In genomic region chr2:134432438-134432883, GRCh38 we compare ENCODE assay signal across 18 cellular contexts.
A peak's percentile ranks its signal among the peaks of the same experiment; 100 is the strongest.
DNase-seq lines count a peak whose midpoint lies in the region; ATAC-seq, FAIRE-seq and TF ChIP-seq lines count a peak whose summit lies in the region.
"Had no signal": no experiment of that assay in that cellular context is flagged by ENCODE, and none has a peak within 500 bp of the region (broad histone marks: within the 10 kb centered on the region; RNA-seq: fewer than 3 reads in every experiment).

No MANE protein-coding gene starts in this region.

- no peaks in the 10 kb centered on the region for H3K4me1 Mint-ChIP-seq in activated B cell treated with CpG ODN at 0.5 μM for 24 hours
- H3K4me1 Mint-ChIP-seq in naive thymus-derived CD4-positive, alpha-beta T cell: peaks cover 0 to 6% (median 0%) of the 10 kb centered on the region in 7 donors
- H3K4me1 Mint-ChIP-seq: central memory CD8-positive, alpha-beta T cell had no signal

- TF ChIP-seq RAD21 in A549 (conservative IDR thresholded peaks at IDR 0.05 in 1 of 2, IDR thresholded peaks at IDR 0.05 in 1 of 2): no peak

- DNase-seq in A549 (ENCODE audit: low read depth in 1 of 2, low spot score in 1 of 2): peak; percentile 38 to 70
- DNase-seq in HK-2 (ENCODE audit: unreplicated experiment): peak; percentile 21
- DNase-seq in activated B cell treated with CpG ODN at 0.5 μM for 24 hours: no peak
- peak in 1 of 3 donors; percentile 73 for DNase-seq in right lobe of liver
- DNase-seq in naive thymus-derived CD4-positive, alpha-beta T cell: no peak
- no peak for DNase-seq in suprapubic skin (ENCODE audit: low spot score in 2 of 2)
- no peak for DNase-seq in esophagus squamous epithelium (lab: John Stamatoyannopoulos, UW)
- DNase-seq in DMS153 treated with DMSO at 0.1 percent for 48 hours (lab: John Stamatoyannopoulos, UW; ENCODE audit: unreplicated experiment): no peak
- DNase-seq: activated CD8-positive, alpha-beta memory T cell treated with anti-CD3 and anti-CD28 coated beads for 24 hours; CD8-positive, alpha-beta T cell; effector memory CD4-positive, alpha-beta T cell; MM.1S; natural killer cell; NCI-H2081 treated with DMSO at 0.1 percent for 48 hours; NCI-H748 treated with DMSO at 0.1 percent for 48 hours; stimulated activated naive CD8-positive, alpha-beta T cell treated with anti-CD3 and anti-CD28 coated beads, Interleukin-15, Interleukin-2, amounts not matched to agents 100 U/mL and 50 U/mL, for 24 hours had no signal

- H3K4me3 ChIP-seq in A549 (no peak overlapping the region), right lobe of liver (peak overlapping the region in 1 of 3 donors; percentile 8), suprapubic skin (no peak overlapping the region), esophagus squamous epithelium (no peak overlapping the region)
- no peak overlapping the region for H3K4me3 ChIP-seq in naive thymus-derived CD4-positive, alpha-beta T cell (ENCODE audit: low read length)

- peak overlapping the region; percentile 76 for H3K4me2 ChIP-seq in A549

- TF ChIP-seq POLR2A in A549 (IDR thresholded peaks at IDR 0.05; ENCODE audit: low read length): no peak
- TF ChIP-seq POLR2A in right lobe of liver (IDR thresholded peaks at IDR 0.05): no peak
- no peak for TF ChIP-seq POLR2A in suprapubic skin (IDR thresholded peaks at IDR 0.05)
- no peak for TF ChIP-seq POLR2A in esophagus squamous epithelium (IDR thresholded peaks at IDR 0.05)

- no peaks in the 10 kb centered on the region for H3K27me3 ChIP-seq in right lobe of liver
- no peaks in the 10 kb centered on the region for H3K27me3 ChIP-seq in naive thymus-derived CD4-positive, alpha-beta T cell (ENCODE audit: control insufficient read depth in 2 of 2, insufficient read depth in 2 of 2, low read length in 2 of 2)
- no peaks in the 10 kb centered on the region for H3K27me3 ChIP-seq in suprapubic skin
- H3K27me3 ChIP-seq in esophagus squamous epithelium: no peaks in the 10 kb centered on the region

- TF ChIP-seq CTCF in A549 (IDR thresholded peaks at IDR 0.05) (no peak), activated B cell treated with CpG ODN at 0.5 μM for 24 hours (IDR thresholded peaks at IDR 0.05) (no peak), right lobe of liver (IDR thresholded peaks at IDR 0.05) (no peak), suprapubic skin (IDR thresholded peaks at IDR 0.05) (no peak), esophagus squamous epithelium (IDR thresholded peaks at IDR 0.05) (no peak)

- H3K27ac Mint-ChIP-seq in activated B cell treated with CpG ODN at 0.5 μM for 24 hours: peak overlapping the region; percentile 15
- H3K27ac Mint-ChIP-seq in naive thymus-derived CD4-positive, alpha-beta T cell: peak overlapping the region in 1 of 9 donors; percentile 9
- H3K27ac Mint-ChIP-seq: CD8-positive, alpha-beta T cell; natural killer cell had no signal

- H3K4me3 Mint-ChIP-seq in activated B cell treated with CpG ODN at 0.5 μM for 24 hours: no peak overlapping the region
- no peak overlapping the region for H3K4me3 Mint-ChIP-seq in naive thymus-derived CD4-positive, alpha-beta T cell
- H3K4me3 Mint-ChIP-seq: CD8-positive, alpha-beta T cell; central memory CD8-positive, alpha-beta T cell; natural killer cell had no signal

- intact Hi-C loops in activated B cell treated with CpG ODN at 0.5 μM for 24 hours (cut with micrococcal nuclease) (no loop called here), right lobe of liver (cut with DNase I) (no loop called here), esophagus squamous epithelium (cut with DNase I) (no loop called here)
- intact Hi-C loops in naive thymus-derived CD4-positive, alpha-beta T cell (cut with micrococcal nuclease): no loop called here

- H3K9me3 ChIP-seq in A549 (no peaks in the 10 kb centered on the region), right lobe of liver (no peaks in the 10 kb centered on the region), suprapubic skin (no peaks in the 10 kb centered on the region), esophagus squamous epithelium (no peaks in the 10 kb centered on the region)
- H3K9me3 ChIP-seq in naive thymus-derived CD4-positive, alpha-beta T cell (ENCODE audit: control insufficient read depth in 2 of 3, low read length in 3 of 3): no peaks in the 10 kb centered on the region

- H3K36me3 ChIP-seq in right lobe of liver (peaks cover 0 to 9% (median 0%) of the 10 kb centered on the region in 4 donors), suprapubic skin (peaks cover 63% of the 10 kb centered on the region), esophagus squamous epithelium (peaks cover 0 to 97% (median 3%) of the 10 kb centered on the region in 3 donors)
- peaks cover 12 to 76% (median 29%) of the 10 kb centered on the region in 3 experiments for H3K36me3 ChIP-seq in naive thymus-derived CD4-positive, alpha-beta T cell (ENCODE audit: control insufficient read depth in 2 of 3, insufficient read depth in 3 of 3, low read length in 3 of 3)

- ATAC-seq in A549: peak; percentile 82 to 87
- ATAC-seq in activated B cell treated with CpG ODN at 0.5 μM for 24 hours (ENCODE audit: low read depth): no peak
- ATAC-seq in right lobe of liver: peak; percentile 76 to 90 (median 78)
- ATAC-seq in naive thymus-derived CD4-positive, alpha-beta T cell: no peak
- ATAC-seq: CD8-positive, alpha-beta T cell; natural killer cell; stimulated activated naive CD8-positive, alpha-beta T cell treated with anti-CD3 and anti-CD28 coated beads, Interleukin-15, Interleukin-2, amounts not matched to agents 100 U/mL and 50 U/mL, for 24 hours had no signal

- 88% methylated on average over 3 of the region's 3 CpGs for WGBS in A549 (ENCODE audit: missing lambda C conversion rate)
- 51% methylated on average over 3 of the region's 3 CpGs for WGBS in right lobe of liver (ENCODE audit: insufficient coverage, low coverage, low lambda C conversion rate, missing lambda C conversion rate)
- 98% methylated on average over 3 of the region's 3 CpGs for WGBS in suprapubic skin
- 92 to 96% methylated on average over 3 of the region's 3 CpGs for WGBS in esophagus squamous epithelium, 2 donors

- no peaks in the 10 kb centered on the region for H3K27me3 Mint-ChIP-seq in activated B cell treated with CpG ODN at 0.5 μM for 24 hours
- no peaks in the 10 kb centered on the region for H3K27me3 Mint-ChIP-seq in naive thymus-derived CD4-positive, alpha-beta T cell
- H3K27me3 Mint-ChIP-seq: central memory CD8-positive, alpha-beta T cell had no signal

- H3K36me3 Mint-ChIP-seq in activated B cell treated with CpG ODN at 0.5 μM for 24 hours (ENCODE audit: low read depth): peaks cover 96% of the 10 kb centered on the region
- peaks cover 0 to 70% (median 15%) of the 10 kb centered on the region in 5 donors for H3K36me3 Mint-ChIP-seq in naive thymus-derived CD4-positive, alpha-beta T cell

- no peaks in the 10 kb centered on the region for H3K9me3 Mint-ChIP-seq in activated B cell treated with CpG ODN at 0.5 μM for 24 hours
- H3K9me3 Mint-ChIP-seq in naive thymus-derived CD4-positive, alpha-beta T cell: peaks cover 0 to 2% (median 0%) of the 10 kb centered on the region in 11 donors
- H3K9me3 Mint-ChIP-seq: CD8-positive, alpha-beta T cell; central memory CD8-positive, alpha-beta T cell; natural killer cell had no signal

- H3K27ac ChIP-seq in A549 (peak overlapping the region; percentile 79 to 80), right lobe of liver (peak overlapping the region; percentile 80 to 96 (median 87)), suprapubic skin (no peak overlapping the region), esophagus squamous epithelium (no peak overlapping the region)
- no peak overlapping the region for H3K27ac ChIP-seq in naive thymus-derived CD4-positive, alpha-beta T cell (ENCODE audit: low read depth, low read length)

- no peak for FAIRE-seq in A549 (lab: Jason Lieb, UNC)
- FAIRE-seq: H1 had no signal

- CTCF ChIA-PET in A549 (lab: Yijun Ruan, JAX): interaction anchor here (0.6 to 1.2 kb wide), 3 partner anchors 28 to 323 kb away, joined by 3 to 6 read pairs (median 6); no protein-coding TSS in a partner anchor
- CTCF ChIA-PET in activated B cell treated with CpG ODN at 0.5 μM for 24 hours (lab: Charles Lee): no interaction called here
- CTCF ChIA-PET in naive thymus-derived CD4-positive, alpha-beta T cell (lab: Charles Lee): no interaction called here

- H3K4me1 ChIP-seq in A549 (peaks cover 33% of the 10 kb centered on the region), right lobe of liver (peaks cover 0 to 44% (median 14%) of the 10 kb centered on the region in 4 donors), suprapubic skin (no peaks in the 10 kb centered on the region), esophagus squamous epithelium (no peaks in the 10 kb centered on the region)
- H3K4me1 ChIP-seq in naive thymus-derived CD4-positive, alpha-beta T cell (ENCODE audit: control insufficient read depth in 2 of 2, insufficient read depth in 2 of 2, low read length in 2 of 2): no peaks in the 10 kb centered on the region

- TF ChIP-seq EP300 in A549 (IDR thresholded peaks at IDR 0.05) (no peak), suprapubic skin (IDR thresholded peaks at IDR 0.05) (no peak)

- POLR2A ChIA-PET in A549 (lab: Yijun Ruan, JAX): no interaction called here
- POLR2A ChIA-PET in activated B cell treated with CpG ODN at 0.5 μM for 24 hours (lab: Charles Lee): no interaction called here
- POLR2A ChIA-PET in naive thymus-derived CD4-positive, alpha-beta T cell (lab: Charles Lee): no interaction called here

TF ChIP-seq in A549, 52 proteins besides CTCF, POLR2A, EP300 and RAD21:
- TF ChIP-seq HOXA7 (CRISPR knock-in tag; IDR thresholded peaks at IDR 0.05) (no peak), TFCP2L1 (CRISPR knock-in tag; IDR thresholded peaks at IDR 0.05) (no peak), FOSB (CRISPR knock-in tag; IDR thresholded peaks at IDR 0.05) (no peak), BHLHE40 (IDR thresholded peaks at IDR 0.05; ENCODE audit: low read depth, low read length) (no peak), CEBPB (IDR thresholded peaks at IDR 0.05) (peak; percentile 46 to 57; a peak in 1 of 4 replicates), MAFK (IDR thresholded peaks at IDR 0.05; ENCODE audit: partially characterized antibody) (no peak), E2F6 (IDR thresholded peaks at IDR 0.05; ENCODE audit: borderline replicate concordance, low read depth) (no peak)

Comparison
In these comparisons a context has a peak if more than half of its experiments do, and no peak if none do; other contexts are left out.
1. ATAC-seq: peak in A549 (2 of 2) and right lobe of liver (4 of 4); none in activated B cell treated with CpG ODN at 0.5 μM for 24 hours (single experiment) and naive thymus-derived CD4-positive, alpha-beta T cell (single experiment).
2. DNase-seq: peak in A549 (2 of 2) and HK-2 (single experiment); none in activated B cell treated with CpG ODN at 0.5 μM for 24 hours (single experiment), naive thymus-derived CD4-positive, alpha-beta T cell (0 of 9), suprapubic skin (0 of 2), esophagus squamous epithelium (single experiment) and DMS153 treated with DMSO at 0.1 percent for 48 hours (single experiment).
3. H3K27ac ChIP-seq: peak in A549 (2 of 2) and right lobe of liver (3 of 3); none in naive thymus-derived CD4-positive, alpha-beta T cell (single experiment), suprapubic skin (single experiment) and esophagus squamous epithelium (0 of 4).